ENCODE assay signal across 8 cellular contexts in the genomic region with DNA sequence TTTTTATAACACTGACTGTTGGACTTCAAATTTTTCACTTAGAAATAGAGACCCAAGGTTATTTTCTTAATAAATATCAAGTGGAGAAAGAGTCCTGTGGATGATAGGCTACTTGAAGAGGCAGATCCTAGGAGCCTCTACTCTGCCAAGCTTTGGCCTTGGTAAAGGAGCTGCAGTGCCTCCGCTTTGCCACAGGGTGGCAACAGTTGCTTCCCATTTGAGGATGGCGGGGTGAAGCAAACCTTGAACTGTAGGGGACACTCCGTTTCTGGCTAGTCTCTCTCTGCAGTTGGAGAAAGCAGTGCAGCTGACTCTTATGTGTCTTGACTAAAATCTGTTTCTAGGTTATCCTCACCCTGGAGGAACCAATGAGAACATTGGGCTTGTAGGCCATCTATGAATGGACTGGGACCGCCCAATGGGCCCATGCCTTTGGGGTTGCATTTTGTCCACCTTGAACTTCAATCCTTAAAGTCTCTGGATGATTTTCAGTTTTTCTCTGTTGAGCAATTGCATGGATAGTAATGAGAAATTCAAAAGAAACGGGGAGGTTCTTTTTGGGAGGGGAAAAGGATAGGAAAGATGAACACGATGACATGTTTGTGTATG. TPM values are rescaled to one million over a fixed set of nuclear protein-coding genes. Genes with fewer than 3 reads are reported as not detected.
DNase-seq lines count a peak whose midpoint lies in the region; ATAC-seq, FAIRE-seq and TF ChIP-seq lines count a peak whose summit lies in the region.

No MANE protein-coding gene starts in this region.

- H3K9ac ChIP-seq in GM12878 (ENCODE audit: control insufficient read depth, insufficient read depth, low read length), result no peak overlapping the region

- POLR2A ChIA-PET in GM12878 (lab: Charles Lee), result no interaction called here

- H3K79me2 ChIP-seq in DOHH2 (ENCODE audit: control insufficient read depth, low read length) (no peaks in the 10 kb centered on the region), GM12878 (ENCODE audit: control insufficient read depth, insufficient read depth, low read length) (no peaks in the 10 kb centered on the region)

- H3K27ac ChIP-seq in DOHH2 (ENCODE audit: low read depth, low read length), result no peak overlapping the region
- H3K27ac ChIP-seq in GM12878 (ENCODE audit: control insufficient read depth, insufficient read depth), result no peak overlapping the region

- peak; percentile 65 for TF ChIP-seq RAD21 in GM12878 (IDR thresholded peaks at IDR 0.05; ENCODE audit: insufficient read depth, low read depth, low read length)

- H3K9me3 ChIP-seq in DOHH2 (ENCODE audit: control insufficient read depth, insufficient read depth, low read length) (no peaks in the 10 kb centered on the region), GM12878 (replicated peaks; ENCODE audit: control insufficient read depth, insufficient read depth, low read length) (no peaks in the 10 kb centered on the region)

- H3K4me2 ChIP-seq in DOHH2 (ENCODE audit: low read length) (no peak overlapping the region), GM12878 (ENCODE audit: control insufficient read depth, insufficient read depth) (no peak overlapping the region)

- FAIRE-seq in GM12878 (lab: Jason Lieb, UNC), result peak; percentile 47

- H3K36me3 ChIP-seq in DOHH2 (ENCODE audit: control insufficient read depth, low read length) (peaks cover 62% of the 10 kb centered on the region), GM12878 (ENCODE audit: control insufficient read depth in 2 of 2, insufficient read depth in 2 of 2, low read length in 1 of 2) (peaks cover 0 to 10% of the 10 kb centered on the region in 2 experiments; a peak in 2 of 4 replicates)

- H3K27me3 ChIP-seq in DOHH2 (ENCODE audit: control insufficient read depth, low read length) (no peaks in the 10 kb centered on the region), GM12878 (replicated peaks in 1 of 2; ENCODE audit: control insufficient read depth in 2 of 2, insufficient read depth in 2 of 2, low read length in 1 of 2) (no peaks in the 10 kb centered on the region)

- BruUV-seq in GM12878 (replicated peaks; lab: Mats Ljungman, UMichigan), result no TSS peak

- TF ChIP-seq CTCF in DOHH2 (IDR thresholded peaks at IDR 0.05; ENCODE audit: low read depth, low read length, poor library complexity, severe bottlenecking) (peak; percentile 78), GM12878 (IDR thresholded peaks at IDR 0.05 in 2 of 3, conservative IDR thresholded peaks at IDR 0.05 in 1 of 3; ENCODE audit: control insufficient read depth in 2 of 3, extremely low read depth in 1 of 3, insufficient read depth in 1 of 3, low read depth in 3 of 3, low read length in 3 of 3) (peak; percentile 90 to 94 (median 90))

- no peaks in the 10 kb centered on the region for H3K9me2 ChIP-seq in DOHH2 (replicated peaks; ENCODE audit: control insufficient read depth, low read length)

- H3K4me3 ChIP-seq in DOHH2 (ENCODE audit: low read length) (no peak overlapping the region), GM12878 (no peak overlapping the region)

- in situ Hi-C loops in GM12878 (cut with MboI), result no loop called here

- CTCF ChIA-PET in GM12878 (lab: Yijun Ruan, JAX), result interaction anchor here (0.7 to 3.3 kb wide), 19 partner anchors 8 to 1050 kb away, joined by 3 to 34 read pairs (median 4); partner anchors contain the start of gene SCG5

- no peak for TF ChIP-seq EP300 in GM12878 (IDR thresholded peaks at IDR 0.05; ENCODE audit: borderline replicate concordance in 1 of 2, control insufficient read depth in 1 of 2, low read depth in 2 of 2, low read length in 2 of 2)

- WGBS in GM12878 (ENCODE audit: insufficient coverage, insufficient replicate concordance, low lambda C conversion rate, missing lambda C conversion rate), result 28% methylated on average over 6 of the region's 6 CpGs

- TF ChIP-seq POLR2A in GM12878 (IDR thresholded peaks at IDR 0.05; ENCODE audit: low read depth, low read length), result no peak

- peak overlapping the region; percentile 47; the same call in 1 of the 2 replicates for H2AFZ ChIP-seq in GM12878 (ENCODE audit: control insufficient read depth, low read depth, low read length)

- SMC1A ChIA-PET in GM12878 (lab: Charles Lee; ENCODE audit: uncharacterized antibody, unreplicated experiment), result interaction anchor here (1.7 to 3.8 kb wide), 2 partner anchors 11 to 344 kb away, joined by 5 to 22 read pairs; no protein-coding TSS in a partner anchor

- RAD21 ChIA-PET in GM12878 (lab: Charles Lee; ENCODE audit: unreplicated experiment), result interaction anchor here (0.6 to 1.6 kb wide), 6 partner anchors 9 to 342 kb away, joined by 3 to 7 read pairs (median 4); no protein-coding TSS in a partner anchor

- intact Hi-C loops in GM12878 (cut with micrococcal nuclease; ENCODE audit: unreplicated experiment), result no loop called here

- DNase-seq in HuH-7 (ENCODE audit: low spot score) (peak; percentile 51), SW480 (ENCODE audit: low spot score) (peak; percentile 32), GM12878 (ENCODE audit: low read depth, low spot score) (no peak), iris pigment epithelial cell (ENCODE audit: low read depth) (peak; percentile 62), ureter (ENCODE audit: low spot score) (no peak)
- peak; percentile 11 for DNase-seq in stimulated activated CD4-positive, alpha-beta T cell treated with anti-CD3 and anti-CD28 coated beads, Interleukin-2, amount 100 ng/mL, for 4 hours (ENCODE audit: low read depth)

- H3K4me1 ChIP-seq in DOHH2 (ENCODE audit: control insufficient read depth, low read length), result no peaks in the 10 kb centered on the region
- H3K4me1 ChIP-seq in GM12878 (ENCODE audit: control insufficient read depth, insufficient read depth, low read length), result no peaks in the 10 kb centered on the region

- peak; percentile 76 for ATAC-seq in GM19467 (IDR thresholded peaks at IDR 0.05; ENCODE audit: unreplicated experiment)
- peak; percentile 99 for ATAC-seq in GM12878

- peaks cover 3% of the 10 kb centered on the region; the same call in 1 of the 2 replicates for H3F3A ChIP-seq in DOHH2 (ENCODE audit: control insufficient read depth, insufficient read depth)

- H4K20me1 ChIP-seq in DOHH2 (ENCODE audit: control insufficient read depth, insufficient read depth, low read depth, low read length) (no peaks in the 10 kb centered on the region; the same call in 1 of the 2 replicates), GM12878 (ENCODE audit: control insufficient read depth, insufficient read depth) (no peaks in the 10 kb centered on the region)

RNA-seq across cellular contexts. Expression of gene SCG5, which starts 9.8 kb away (rescaled TPM):
- total RNA-seq in GM12878 (2013; cell fraction: nucleolus; rRNA removed), result 1.1 and 2.6 TPM in 2 replicates
- total RNA-seq in GM12878 (2014; rRNA removed) (0.62 and 0.65 TPM in 2 replicates), GM12878 (2014; rRNA removed; fragmentation: Illumina TruSeq; extraction: Trizol) (0.49 and 0.97 TPM in 2 replicates), GM12878 (2021) (0.53 and 0.62 TPM in 2 replicates), ureter (0.81 TPM)
- not detected for polyA plus RNA-seq in GM12878 (2011; ENCODE audit: low read depth)
- polyA plus RNA-seq in GM12878 (2011; rRNA removed) (0.26 and 0.46 TPM in 2 replicates), GM12878 (2014; fragmentation: Illumina TruSeq; extraction: Trizol) (0.13 and 0.41 TPM in 2 replicates), GM12878 (2014; fragmentation: Nextera tagmentation; extraction: Ambion mirVana) (under 1 TPM; 0.34 to 0.35 TPM), GM12878 (2014; rRNA removed) (0.37 and 0.47 TPM in 2 replicates), GM12878 (2016; fragmentation: Nextera tagmentation; extraction: Ambion mirVana) (under 1 TPM; 0.50 to 0.62 TPM)
- 0.20 and 0.57 TPM in 2 replicates for polyA plus RNA-seq in GM12878 (2011; cell fraction: cytosol; rRNA removed)
- 0.66 and 0.70 TPM in 2 replicates for polyA plus RNA-seq in GM12878 (2011; cell fraction: nucleus; rRNA removed)
- polyA plus RNA-seq in GM12878 (2012), result 0.55 and 0.64 TPM in 2 replicates
- polyA minus RNA-seq in GM12878 (2011; rRNA and poly(A)+ RNA removed), result 0.62 and 0.66 TPM in 2 replicates
- not detected in 2 replicates for polyA minus RNA-seq in GM12878 (2011; cell fraction: cytosol; rRNA and poly(A)+ RNA removed)
- 0.57 and 0.73 TPM in 2 replicates for polyA minus RNA-seq in GM12878 (2011; cell fraction: nucleus; rRNA and poly(A)+ RNA removed)

RNA-seq across cellular contexts. Expression of gene ARHGAP11A, which starts 36.0 kb away (rescaled TPM):
- total RNA-seq in GM12878 (2013; cell fraction: nucleolus; rRNA removed), result 30.6 and 36.3 TPM in 2 replicates
- 30.6 and 35.9 TPM in 2 replicates for total RNA-seq in GM12878 (2014; rRNA removed)
- total RNA-seq in GM12878 (2014; rRNA removed; fragmentation: Illumina TruSeq; extraction: Trizol), result 42.8 and 44.9 TPM in 2 replicates
- total RNA-seq in GM12878 (2021), result 52.1 and 53.6 TPM in 2 replicates
- 9.9 TPM for polyA plus RNA-seq in GM12878 (2011; ENCODE audit: low read depth)
- polyA plus RNA-seq in GM12878 (2011; rRNA removed), result 23.6 and 38.0 TPM in 2 replicates
- 9.1 and 11.4 TPM in 2 replicates for polyA plus RNA-seq in GM12878 (2011; cell fraction: cytosol; rRNA removed)
- polyA plus RNA-seq in GM12878 (2011; cell fraction: nucleus; rRNA removed), result 13.3 and 22.4 TPM in 2 replicates
- 19.8 and 23.9 TPM in 2 replicates for polyA plus RNA-seq in GM12878 (2012)
- polyA plus RNA-seq in GM12878 (2014; fragmentation: Illumina TruSeq; extraction: Trizol), result 50.2 and 60.4 TPM in 2 replicates
- polyA plus RNA-seq in GM12878 (2014; fragmentation: Nextera tagmentation; extraction: Ambion mirVana), result 10 to 100 TPM; 12.4 to 16.3 TPM
- polyA plus RNA-seq in GM12878 (2014; rRNA removed), result 25.1 and 25.4 TPM in 2 replicates
- polyA plus RNA-seq in GM12878 (2016; fragmentation: Nextera tagmentation; extraction: Ambion mirVana), result 10 to 100 TPM; 42.4 to 45.0 TPM
- polyA minus RNA-seq in GM12878 (2011; rRNA and poly(A)+ RNA removed), result 15.0 and 20.2 TPM in 2 replicates
- polyA minus RNA-seq in GM12878 (2011; cell fraction: cytosol; rRNA and poly(A)+ RNA removed), result 9.1 and 15.7 TPM in 2 replicates
- 9.6 and 19.2 TPM in 2 replicates for polyA minus RNA-seq in GM12878 (2011; cell fraction: nucleus; rRNA and poly(A)+ RNA removed)
- 1.4 TPM for total RNA-seq in ureter

RNA-seq across cellular contexts. Expression of gene GOLGA8N, which starts 58.1 kb away (rescaled TPM):
- 1.9 and 2.2 TPM in 2 replicates for total RNA-seq in GM12878 (2013; cell fraction: nucleolus; rRNA removed)
- total RNA-seq in GM12878 (2014; rRNA removed) (0.17 and 0.71 TPM in 2 replicates), GM12878 (2014; rRNA removed; fragmentation: Illumina TruSeq; extraction: Trizol) (0.13 and 0.23 TPM in 2 replicates), GM12878 (2021) (0.27 and 0.33 TPM in 2 replicates), ureter (19.7 TPM)
- 0.52 TPM for polyA plus RNA-seq in GM12878 (2011; ENCODE audit: low read depth)
- polyA plus RNA-seq in GM12878 (2011; rRNA removed) (0.23 and 0.36 TPM in 2 replicates), GM12878 (2014; fragmentation: Illumina TruSeq; extraction: Trizol) (0.13 and 0.44 TPM in 2 replicates), GM12878 (2014; fragmentation: Nextera tagmentation; extraction: Ambion mirVana) (under 1 TPM; 0.02 to 0.05 TPM), GM12878 (2014; rRNA removed) (0.13 and 0.22 TPM in 2 replicates), GM12878 (2016; fragmentation: Nextera tagmentation; extraction: Ambion mirVana) (under 1 TPM; 0.23 to 0.30 TPM)
- polyA plus RNA-seq in GM12878 (2011; cell fraction: cytosol; rRNA removed), result 0.12 and 0.20 TPM in 2 replicates
- polyA plus RNA-seq in GM12878 (2011; cell fraction: nucleus; rRNA removed), result 1.0 and 2.8 TPM in 2 replicates
- 1.1 and 1.9 TPM in 2 replicates for polyA plus RNA-seq in GM12878 (2012)
- polyA minus RNA-seq in GM12878 (2011; rRNA and poly(A)+ RNA removed), result 0.57 TPM in 1 of 2 replicates, not detected in the other
- not detected in 2 replicates for polyA minus RNA-seq in GM12878 (2011; cell fraction: cytosol; rRNA and poly(A)+ RNA removed)
- polyA minus RNA-seq in GM12878 (2011; cell fraction: nucleus; rRNA and poly(A)+ RNA removed), result 0.48 TPM in 2 replicates

Comparison
In these comparisons a context has a peak if more than half of its experiments do, and no peak if none do; other contexts are left out.
1. DNase-seq: peak in HuH-7 (single experiment), SW480 (single experiment), iris pigment epithelial cell (single experiment) and stimulated activated CD4-positive, alpha-beta T cell treated with anti-CD3 and anti-CD28 coated beads, Interleukin-2, amount 100 ng/mL, for 4 hours (single experiment); none in GM12878 (single experiment) and ureter (single experiment).
2. RNA of gene ARHGAP11A, which starts 36.0 kb away (total RNA-seq): 30.6 to 53.6 TPM in GM12878; 1.4 TPM in ureter (single experiment); every median in the first group is over 10 times any median in the second.